Comparison of ENCODE assay signal across 2 cellular contexts in the genomic region with DNA sequence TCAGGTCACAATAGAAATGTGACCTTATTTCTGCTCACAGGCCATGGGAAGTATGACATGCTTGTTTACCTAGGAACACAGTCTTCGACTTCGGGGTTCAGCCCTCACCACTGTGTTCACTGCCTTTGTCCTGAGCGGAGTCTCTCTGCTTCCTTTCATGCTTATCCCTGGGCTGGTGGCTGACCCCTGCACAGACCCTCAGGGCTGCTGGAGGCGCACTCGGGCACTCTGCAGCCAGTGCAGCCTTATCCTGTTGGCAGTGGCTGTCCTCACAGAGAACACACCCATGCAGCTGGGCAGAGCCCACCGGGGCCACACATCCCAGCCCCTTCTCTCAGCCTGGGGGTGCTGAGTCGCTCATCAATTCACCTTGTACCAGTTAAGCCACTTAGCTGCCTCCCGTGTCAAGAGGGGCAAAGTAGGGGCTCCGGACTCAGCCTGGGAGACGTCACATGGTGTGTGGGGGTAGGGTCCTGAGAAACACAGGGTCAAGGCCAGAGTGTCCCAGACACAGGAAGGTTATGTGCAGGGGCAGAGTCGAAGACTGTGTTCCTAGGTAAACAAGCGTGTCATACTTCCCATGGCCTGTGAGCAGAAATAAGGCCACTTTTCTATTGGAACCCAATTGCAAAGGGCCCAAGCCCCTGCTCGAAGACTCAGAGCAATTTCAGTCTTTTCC.
TF ChIP-seq lines count a peak whose summit lies in the region.

No MANE protein-coding gene starts in this region.

TF ChIP-seq in GM12878, 131 proteins besides CTCF, POLR2A, EP300 and RAD21:
- no peak for TF ChIP-seq MTA2 (IDR thresholded peaks at IDR 0.05; ENCODE audit: low read depth)
- TF ChIP-seq YBX1 (IDR thresholded peaks at IDR 0.05) = no peak
- no peak for TF ChIP-seq RELB (IDR thresholded peaks at IDR 0.05; ENCODE audit: low read depth)
- TF ChIP-seq TCF3 (IDR thresholded peaks at IDR 0.05; ENCODE audit: borderline replicate concordance, insufficient read depth, low read depth, low read length) = no peak
- no peak for TF ChIP-seq CHD1 (IDR thresholded peaks at IDR 0.05; ENCODE audit: low read depth, low read length)
- no peak for TF ChIP-seq ZBTB4 (CRISPR knock-in tag; IDR thresholded peaks at IDR 0.05)
- TF ChIP-seq POLR2AphosphoS2 (IDR thresholded peaks at IDR 0.05; ENCODE audit: low read depth, low read length) = no peak
- TF ChIP-seq POLR2AphosphoS5 (IDR thresholded peaks at IDR 0.05; ENCODE audit: low read length) = 0 out of 2 replicates have a peak, but pooled peaks have one; percentile 39
TF ChIP-seq in GM12878: peak in this region for 1.

TF ChIP-seq in liver, 16 proteins besides CTCF, POLR2A, EP300 and RAD21:
- TF ChIP-seq ATF3 (IDR thresholded peaks at IDR 0.05) (no peak), NR2F2 (IDR thresholded peaks at IDR 0.05) (peak; percentile 42)
